10 cellular contexts compared by ENCODE assay signal in the genomic region with DNA sequence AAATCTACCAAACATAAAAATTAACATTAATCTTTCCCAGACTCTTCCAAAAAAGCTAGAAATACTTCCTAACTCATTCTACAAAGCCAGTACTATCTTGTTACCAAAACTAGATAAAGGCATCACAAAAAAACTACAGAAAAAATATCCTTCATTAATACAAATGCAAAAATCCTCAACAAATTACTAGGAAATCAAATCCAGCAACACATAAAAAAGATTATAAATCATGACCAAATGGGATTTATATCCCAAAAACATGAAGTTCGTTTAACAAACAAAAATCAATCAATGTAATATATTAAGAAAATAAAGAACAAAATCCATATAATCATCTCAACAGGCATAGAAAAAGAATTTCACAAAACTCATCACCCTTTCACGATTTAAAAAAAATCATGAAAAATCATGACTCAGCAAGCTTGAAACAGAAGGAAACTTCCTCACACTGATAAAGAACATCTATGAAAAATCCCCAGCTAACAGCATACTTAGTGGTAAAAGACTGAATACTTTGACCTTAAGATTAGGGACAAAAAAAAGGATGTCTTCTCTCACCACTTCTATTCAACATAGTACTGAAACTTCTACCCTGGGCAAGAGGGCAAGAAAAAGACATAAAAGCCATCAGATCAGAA. TPM values are rescaled to one million over a fixed set of nuclear protein-coding genes. Genes with fewer than 3 reads are reported as not detected.
DNase-seq lines count a peak whose midpoint lies in the region; ATAC-seq and TF ChIP-seq lines count a peak whose summit lies in the region.
"Had no signal": no experiment of that assay in that cellular context is flagged by ENCODE, and none has a peak within 500 bp of the region (broad histone marks: within the 10 kb centered on the region; RNA-seq: fewer than 3 reads in every experiment).

No MANE protein-coding gene starts in this region.

- H3K27me3 Mint-ChIP-seq in T-helper 17 cell (no peaks in the 10 kb centered on the region), immature natural killer cell (ENCODE audit: low read depth in 3 of 3) (peaks cover 0 to 3% (median 2%) of the 10 kb centered on the region in 3 donors)
- H3K27me3 Mint-ChIP-seq: naive B cell had no signal

- H3K4me3 ChIP-seq in GM06990 (replicated peaks; ENCODE audit: low read depth, low read length), result no peak overlapping the region

- no peak for TF ChIP-seq CTCF in GM06990 (IDR thresholded peaks at IDR 0.05; ENCODE audit: insufficient read depth, low read length, poor library complexity, severe bottlenecking)

- ATAC-seq in GM21786 (IDR thresholded peaks at IDR 0.05; ENCODE audit: unreplicated experiment) (peak; percentile 56), T-helper 17 cell (peak; percentile 58), GM19351 (IDR thresholded peaks at IDR 0.05; ENCODE audit: unreplicated experiment) (no peak), GM19455 (IDR thresholded peaks at IDR 0.05; ENCODE audit: unreplicated experiment) (no peak), HG03159 (IDR thresholded peaks at IDR 0.05; ENCODE audit: unreplicated experiment) (no peak)

- no peaks in the 10 kb centered on the region for H3K9me3 Mint-ChIP-seq in immature natural killer cell

- H3K9me3 ChIP-seq in T-helper 17 cell (ENCODE audit: control insufficient read depth, low read length, poor library complexity, severe bottlenecking), result no peaks in the 10 kb centered on the region

- peak overlapping the region; percentile 5 for H3K4me3 Mint-ChIP-seq in T-helper 17 cell
- H3K4me3 Mint-ChIP-seq in immature natural killer cell, result peak overlapping the region; percentile 20 to 71 (median 59)
- H3K4me3 Mint-ChIP-seq: naive B cell had no signal

- H3K4me1 Mint-ChIP-seq in T-helper 17 cell (peaks cover 67% of the 10 kb centered on the region), immature natural killer cell (peaks cover 87 to 97% of the 10 kb centered on the region in 2 donors)

- H3K27ac Mint-ChIP-seq in T-helper 17 cell (peak overlapping the region; percentile 1), immature natural killer cell (peak overlapping the region in 4 of 6 donors; percentile 28 to 71 (median 65))

- H3K36me3 ChIP-seq in GM06990 (ENCODE audit: control insufficient read depth, insufficient read depth, low read length), result no peaks in the 10 kb centered on the region

- DNase-seq in GM06990 (ENCODE audit: extremely low read depth, insufficient read length), result peak; percentile 35
- DNase-seq in T-helper 17 cell, result no peak
- DNase-seq in immature natural killer cell, result no peak
- DNase-seq in NCI-H187 (lab: John Stamatoyannopoulos, UW), result no peak
- DNase-seq: naive B cell, NCI-H187 treated with DMSO at 0.1 percent for 48 hours had no signal

- H3K27me3 ChIP-seq in GM06990 (replicated peaks; ENCODE audit: control insufficient read depth, insufficient read depth, low read length), result no peaks in the 10 kb centered on the region

- no peaks in the 10 kb centered on the region for H3K36me3 Mint-ChIP-seq in T-helper 17 cell (ENCODE audit: low read depth)
- H3K36me3 Mint-ChIP-seq in immature natural killer cell, result peaks cover 0 to 2% (median 0%) of the 10 kb centered on the region in 3 donors

RNA-seq across cellular contexts. Expression of gene RANBP9, which starts 43.2 kb away (rescaled TPM):
- total RNA-seq in T-helper 17 cell, result 10 to 100 TPM; 74.4 to 99.9 TPM
- polyA plus RNA-seq in immature natural killer cell, result 1 to 10 TPM; 2.4 to 5.5 (median 3.8) TPM

RNA-seq across cellular contexts. Expression of gene NOL7, which starts 53.3 kb away (rescaled TPM):
- 10 to 100 TPM; 44.3 to 47.0 TPM for total RNA-seq in T-helper 17 cell
- polyA plus RNA-seq in immature natural killer cell, result 10 to 100 TPM; 57.0 to 92.2 (median 65.1) TPM

Comparison
In these comparisons a context has a peak if more than half of its experiments do, and no peak if none do; other contexts are left out.
1. ATAC-seq: peak in GM21786 (single experiment) and T-helper 17 cell (single experiment); none in GM19351 (single experiment), GM19455 (single experiment) and HG03159 (single experiment).